14 cellular contexts compared by ENCODE assay signal in the genomic region with DNA sequence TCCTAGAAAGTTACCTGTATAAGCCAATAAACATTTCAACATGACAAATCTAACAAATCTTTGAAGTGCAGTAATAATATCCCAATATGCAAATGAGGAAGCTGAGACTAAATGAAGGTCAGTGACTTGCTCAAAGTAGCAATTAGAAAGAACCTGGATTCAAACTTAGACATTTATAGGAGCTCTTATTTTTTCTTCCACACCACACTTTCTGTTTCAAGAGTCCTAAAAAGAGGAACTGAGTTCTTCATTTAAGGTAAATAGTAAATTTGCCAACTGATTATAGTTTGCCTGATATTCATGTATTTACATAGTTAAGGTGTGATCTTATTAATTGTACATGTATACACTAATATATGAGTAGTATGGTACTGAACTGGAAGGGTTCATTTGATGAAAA. TPM values are rescaled to one million over a fixed set of nuclear protein-coding genes. Genes with fewer than 3 reads are reported as not detected.
DNase-seq lines count a peak whose midpoint lies in the region; ATAC-seq and TF ChIP-seq lines count a peak whose summit lies in the region.
"Had no signal": no experiment of that assay in that cellular context is flagged by ENCODE, and none has a peak within 500 bp of the region (broad histone marks: within the 10 kb centered on the region; RNA-seq: fewer than 3 reads in every experiment).

No MANE protein-coding gene starts in this region.

- no peaks in the 10 kb centered on the region for H3K27me3 ChIP-seq in SU-DHL-6 (ENCODE audit: low read length)
- no peaks in the 10 kb centered on the region for H3K27me3 ChIP-seq in CD8-positive, alpha-beta T cell (ENCODE audit: insufficient read depth, low read length)
- H3K27me3 ChIP-seq: breast epithelium, heart right ventricle, left lung had no signal

- no peaks in the 10 kb centered on the region for H3K9me3 ChIP-seq in SU-DHL-6 (ENCODE audit: insufficient read depth, low read length)
- no peaks in the 10 kb centered on the region for H3K9me3 ChIP-seq in CD8-positive, alpha-beta T cell (ENCODE audit: low read length)
- H3K9me3 ChIP-seq: breast epithelium, left lung had no signal

- peak overlapping the region; percentile 40 for H3K4me2 ChIP-seq in SU-DHL-6 (ENCODE audit: low read depth, low read length, poor library complexity, severe bottlenecking)

- H3F3A ChIP-seq in SU-DHL-6 (ENCODE audit: insufficient read depth), result 0 out of 2 replicates have a peak, but pooled peaks cover 4% of the 10 kb centered on the region

- no peaks in the 10 kb centered on the region for H4K20me1 ChIP-seq in SU-DHL-6 (ENCODE audit: low read depth, low read length)

- H3K27me3 Mint-ChIP-seq in CD8-positive, alpha-beta T cell (ENCODE audit: low read depth), result no peaks in the 10 kb centered on the region
- no peaks in the 10 kb centered on the region for H3K27me3 Mint-ChIP-seq in activated CD4-positive, alpha-beta memory T cell treated with anti-CD3 and anti-CD28 coated beads for 36 hours

- H3K4me3 ChIP-seq in SU-DHL-6 (ENCODE audit: insufficient read depth, low read length, poor library complexity, severe bottlenecking), result no peak overlapping the region
- H3K4me3 ChIP-seq in CD8-positive, alpha-beta T cell (ENCODE audit: low read depth, low read length), result no peak overlapping the region
- H3K4me3 ChIP-seq: breast epithelium, heart right ventricle, left lung had no signal

- H3K36me3 Mint-ChIP-seq in CD8-positive, alpha-beta T cell, result peaks cover 14% of the 10 kb centered on the region
- H3K36me3 Mint-ChIP-seq in activated CD4-positive, alpha-beta memory T cell treated with anti-CD3 and anti-CD28 coated beads for 36 hours, result peaks cover 12% of the 10 kb centered on the region

- no peak for DNase-seq in CD8-positive, alpha-beta T cell
- DNase-seq in activated CD4-positive, alpha-beta memory T cell treated with anti-CD3 and anti-CD28 coated beads for 36 hours, result no peak
- no peak for DNase-seq in cardiac septum (ENCODE audit: low spot score)
- DNase-seq in stimulated activated CD4-positive, alpha-beta T cell treated with anti-CD3 and anti-CD28 coated beads, Interleukin-12 subunit alpha, Interleukin-12 subunit beta, amount 100 ng/mL, for 4 hours, result no peak
- DNase-seq: heart right ventricle, left lung, NCI-H2029 treated with DMSO at 0.1 percent for 48 hours had no signal

- no peak overlapping the region for H2AFZ ChIP-seq in SU-DHL-6 (ENCODE audit: low read depth, low read length, severe bottlenecking)

- H3K79me2 ChIP-seq in SU-DHL-6 (ENCODE audit: insufficient read depth, low read length), result no peaks in the 10 kb centered on the region

- ATAC-seq in GM18907 (IDR thresholded peaks at IDR 0.05; ENCODE audit: unreplicated experiment) (peak; percentile 57), HG03060 (IDR thresholded peaks at IDR 0.05; ENCODE audit: low read depth, unreplicated experiment) (peak; percentile 42)
- no peak for ATAC-seq in CD8-positive, alpha-beta T cell
- ATAC-seq: heart right ventricle, left lung, Panc1 had no signal

- no peaks in the 10 kb centered on the region for H3K4me1 ChIP-seq in CD8-positive, alpha-beta T cell (ENCODE audit: insufficient read depth, low read length)
- H3K4me1 ChIP-seq: breast epithelium, heart right ventricle, left lung had no signal

- H3K36me3 ChIP-seq in SU-DHL-6 (ENCODE audit: low read length), result no peaks in the 10 kb centered on the region
- H3K36me3 ChIP-seq in CD8-positive, alpha-beta T cell (ENCODE audit: insufficient read depth, low read length), result no peaks in the 10 kb centered on the region
- H3K36me3 ChIP-seq: breast epithelium, left lung had no signal

- no peaks in the 10 kb centered on the region for H3K9me3 Mint-ChIP-seq in CD8-positive, alpha-beta T cell
- H3K9me3 Mint-ChIP-seq in activated CD4-positive, alpha-beta memory T cell treated with anti-CD3 and anti-CD28 coated beads for 36 hours, result no peaks in the 10 kb centered on the region
- H3K9me3 Mint-ChIP-seq: T-helper 1 cell treated with Interleukin-12 subunit alpha and Interleukin-12 subunit beta and Interleukin-4 antibody, amounts not matched to agents 30 μg/mL and 1 μg/mL, for 36 hours had no signal

- intact Hi-C loops in CD8-positive, alpha-beta T cell (cut with DNase I, micrococcal nuclease), result no loop called here
- intact Hi-C loops in activated CD4-positive, alpha-beta memory T cell treated with anti-CD3 and anti-CD28 coated beads for 36 hours (cut with micrococcal nuclease), result no loop called here
- intact Hi-C loops in cardiac septum (cut with DNase I), result no loop called here

- POLR2A ChIA-PET in CD8-positive, alpha-beta T cell (lab: Charles Lee), result no interaction called here
- POLR2A ChIA-PET in activated CD4-positive, alpha-beta memory T cell treated with anti-CD3 and anti-CD28 coated beads for 36 hours (lab: Charles Lee), result no interaction called here

- H3K27ac Mint-ChIP-seq in CD8-positive, alpha-beta T cell, result no peak overlapping the region
- no peak overlapping the region for H3K27ac Mint-ChIP-seq in activated CD4-positive, alpha-beta memory T cell treated with anti-CD3 and anti-CD28 coated beads for 36 hours
- H3K27ac Mint-ChIP-seq: T-helper 1 cell treated with Interleukin-12 subunit alpha and Interleukin-12 subunit beta and Interleukin-4 antibody, amounts not matched to agents 30 μg/mL and 1 μg/mL, for 36 hours had no signal

- no peak for TF ChIP-seq CTCF in 22Rv1 (IDR thresholded peaks at IDR 0.05)
- no peak for TF ChIP-seq CTCF in SU-DHL-6 (IDR thresholded peaks at IDR 0.05; ENCODE audit: insufficient read depth, low read length, poor library complexity, severe bottlenecking)
- no peak for TF ChIP-seq CTCF in CD8-positive, alpha-beta T cell (IDR thresholded peaks at IDR 0.05)

- H3K27ac ChIP-seq in 22Rv1 (peak overlapping the region; percentile 52), SU-DHL-6 (ENCODE audit: low read depth, low read length) (peak overlapping the region; percentile 14; the same call in 1 of the 2 replicates)
- no peak overlapping the region for H3K27ac ChIP-seq in CD8-positive, alpha-beta T cell (ENCODE audit: low read depth, low read length)
- H3K27ac ChIP-seq: breast epithelium, heart right ventricle, left lung had no signal

- no peak overlapping the region for H3K4me3 Mint-ChIP-seq in CD8-positive, alpha-beta T cell
- no peak overlapping the region for H3K4me3 Mint-ChIP-seq in activated CD4-positive, alpha-beta memory T cell treated with anti-CD3 and anti-CD28 coated beads for 36 hours
- H3K4me3 Mint-ChIP-seq: T-helper 1 cell treated with Interleukin-12 subunit alpha and Interleukin-12 subunit beta and Interleukin-4 antibody, amounts not matched to agents 30 μg/mL and 1 μg/mL, for 36 hours had no signal

- no peak overlapping the region for H3K9ac ChIP-seq in SU-DHL-6 (ENCODE audit: low read length)

- no peaks in the 10 kb centered on the region for H3K9me2 ChIP-seq in SU-DHL-6 (replicated peaks; ENCODE audit: insufficient read depth, low read length)

- CTCF ChIA-PET in CD8-positive, alpha-beta T cell (lab: Charles Lee), result no interaction called here
- CTCF ChIA-PET in activated CD4-positive, alpha-beta memory T cell treated with anti-CD3 and anti-CD28 coated beads for 36 hours (lab: Charles Lee), result interaction anchor here (0.8 kb wide), 1 partner anchor 42 kb away, joined by 3 read pairs; no protein-coding TSS in a partner anchor

- no peaks in the 10 kb centered on the region for H3K4me1 Mint-ChIP-seq in CD8-positive, alpha-beta T cell (ENCODE audit: low read depth)
- H3K4me1 Mint-ChIP-seq in activated CD4-positive, alpha-beta memory T cell treated with anti-CD3 and anti-CD28 coated beads for 36 hours (ENCODE audit: low read depth), result peaks cover 7% of the 10 kb centered on the region

RNA-seq across cellular contexts. Expression of gene KLHDC10, which starts 44.0 kb away (rescaled TPM):
- total RNA-seq in CD8-positive, alpha-beta T cell, result 1 to 10 TPM; 9.6 to 9.9 TPM
- total RNA-seq in activated CD4-positive, alpha-beta memory T cell treated with anti-CD3 and anti-CD28 coated beads for 36 hours, result 10 to 100 TPM; 16.4 to 16.8 TPM
- total RNA-seq in cardiac septum, result 22.5 TPM
